Comparison of ENCODE assay signal across 9 cellular contexts in genomic region chr11:118522571-118523072, GRCh38. TPM values are rescaled to one million over a fixed set of nuclear protein-coding genes. Genes with fewer than 3 reads are reported as not detected.
DNase-seq lines count a peak whose midpoint lies in the region; ATAC-seq, FAIRE-seq and TF ChIP-seq lines count a peak whose summit lies in the region.
"Had no signal": no experiment of that assay in that cellular context is flagged by ENCODE, and none has a peak within 500 bp of the region (broad histone marks: within the 10 kb centered on the region; RNA-seq: fewer than 3 reads in every experiment).

No MANE protein-coding gene starts in this region.

- ATAC-seq in A549: peak; percentile 80 to 90; a peak in 5 of 6 replicates
- no peak for ATAC-seq in HG03521 (IDR thresholded peaks at IDR 0.05; ENCODE audit: unreplicated experiment)

- CTCF ChIA-PET in A549 (lab: Yijun Ruan, JAX): interaction anchor here (0.6 to 1.4 kb wide), 3 partner anchors 12 to 124 kb away, joined by 3 to 4 read pairs (median 4); no protein-coding TSS in a partner anchor

- WGBS in A549 (ENCODE audit: missing lambda C conversion rate): 76% methylated on average over 6 of the region's 6 CpGs

- H3K4me3 ChIP-seq in A549: no peak overlapping the region
- H3K4me3 ChIP-seq: SK-N-MC had no signal

- H3K9me3 ChIP-seq in A549: no peaks in the 10 kb centered on the region

- no peak for FAIRE-seq in A549 (lab: Jason Lieb, UNC)

- H3K27ac ChIP-seq in A549: no peak overlapping the region
- H3K27ac ChIP-seq: SK-N-MC had no signal

- TF ChIP-seq RAD21 in A549 (conservative IDR thresholded peaks at IDR 0.05 in 1 of 2, IDR thresholded peaks at IDR 0.05 in 1 of 2): peak in 1 of 2 experiments; percentile 30; a peak in 2 of 5 replicates

- H3K4me2 ChIP-seq in A549: no peak overlapping the region

- no peak for TF ChIP-seq POLR2A in A549 (IDR thresholded peaks at IDR 0.05; ENCODE audit: low read length)

- H3K4me1 ChIP-seq in A549: no peaks in the 10 kb centered on the region

- TF ChIP-seq CTCF in A549 (IDR thresholded peaks at IDR 0.05) (0 out of 3 replicates have a peak, but pooled peaks have one; percentile 7), GM12874 (IDR thresholded peaks at IDR 0.05; ENCODE audit: insufficient read depth, low read depth, low read length) (0 out of 2 replicates have a peak, but pooled peaks have one; percentile 8)

- no peak for TF ChIP-seq EP300 in A549 (IDR thresholded peaks at IDR 0.05)

- POLR2A ChIA-PET in A549 (lab: Yijun Ruan, JAX): no interaction called here

- DNase-seq in A549 (ENCODE audit: low read depth in 1 of 2, low spot score in 1 of 2) (peak in 1 of 2 experiments; percentile 42), SW480 (ENCODE audit: low spot score) (peak; percentile 56), iPS DF 19.7 (ENCODE audit: low read depth, low spot score) (peak; percentile 57), NCI-H187 (lab: John Stamatoyannopoulos, UW) (no peak)
- DNase-seq in activated CD4-positive, alpha-beta T cell treated with anti-CD3 and anti-CD28 coated beads for 1 hour: no peak
- no peak for DNase-seq in NK-92 treated with Interleukin-12 subunit alpha and Interleukin-12 subunit beta, amount 100 ng/mL, for 24 hours (lab: John Stamatoyannopoulos, UW)

TF ChIP-seq in A549, 52 proteins besides CTCF, POLR2A, EP300 and RAD21:
- TF ChIP-seq SMC3 (IDR thresholded peaks at IDR 0.05): 0 out of 3 replicates have a peak, but pooled peaks have one; percentile 6
- no peak for TF ChIP-seq ZFP36 (IDR thresholded peaks at IDR 0.05; ENCODE audit: borderline replicate concordance, partially characterized antibody)

RNA-seq across cellular contexts. Expression of gene TTC36, which starts 4.7 kb away (rescaled TPM):
- polyA plus RNA-seq in A549 (2011; rRNA removed) (not detected in 2 replicates), A549 (2017; fragmentation: RNase III; extraction: RNeasy Plus Mini Kit Qiagen cat#74134 plus additional on column Dnase treatment) (not detected in 3 replicates)
- 0.08 TPM in 1 of 2 replicates, not detected in the other for polyA plus RNA-seq in A549 (2012; cell fraction: cytosol; rRNA removed)
- 0.17 TPM in 1 of 2 replicates, not detected in the other for polyA plus RNA-seq in A549 (2012; cell fraction: nucleus; rRNA removed)
- polyA minus RNA-seq in A549 (2011; rRNA and poly(A)+ RNA removed): 0.25 TPM in 1 of 2 replicates, not detected in the other

RNA-seq across cellular contexts. Expression of gene TMEM25, which starts 8.4 kb away (rescaled TPM):
- polyA plus RNA-seq in A549 (2011; rRNA removed): 0.56 and 0.57 TPM in 2 replicates
- polyA plus RNA-seq in A549 (2012; cell fraction: cytosol; rRNA removed): 0.61 and 0.74 TPM in 2 replicates
- 1.0 and 1.3 TPM in 2 replicates for polyA plus RNA-seq in A549 (2012; cell fraction: nucleus; rRNA removed)
- polyA plus RNA-seq in A549 (2017; fragmentation: RNase III; extraction: RNeasy Plus Mini Kit Qiagen cat#74134 plus additional on column Dnase treatment): 0.58 to 0.82 TPM (median 0.75 TPM) in 3 replicates
- polyA minus RNA-seq in A549 (2011; rRNA and poly(A)+ RNA removed): 0.83 and 2.1 TPM in 2 replicates

RNA-seq across cellular contexts. Expression of gene IFT46, which starts 43.1 kb away (rescaled TPM):
- polyA plus RNA-seq in A549 (2011; rRNA removed) (34.4 and 35.3 TPM in 2 replicates), A549 (2017; fragmentation: RNase III; extraction: RNeasy Plus Mini Kit Qiagen cat#74134 plus additional on column Dnase treatment) (14.4 to 17.1 TPM (median 15.5 TPM) in 3 replicates)
- polyA plus RNA-seq in A549 (2012; cell fraction: cytosol; rRNA removed): 13.9 and 16.0 TPM in 2 replicates
- polyA plus RNA-seq in A549 (2012; cell fraction: nucleus; rRNA removed): 9.6 and 13.0 TPM in 2 replicates
- polyA minus RNA-seq in A549 (2011; rRNA and poly(A)+ RNA removed): 21.0 and 22.1 TPM in 2 replicates

RNA-seq across cellular contexts. Expression of gene ARCN1, which starts 49.6 kb away (rescaled TPM):
- polyA plus RNA-seq in A549 (2011; rRNA removed) (140 and 150 TPM in 2 replicates), A549 (2017; fragmentation: RNase III; extraction: RNeasy Plus Mini Kit Qiagen cat#74134 plus additional on column Dnase treatment) (88.7 to 93.3 TPM (median 91.0 TPM) in 3 replicates)
- polyA plus RNA-seq in A549 (2012; cell fraction: cytosol; rRNA removed): 56.4 and 62.8 TPM in 2 replicates
- polyA plus RNA-seq in A549 (2012; cell fraction: nucleus; rRNA removed): 24.5 and 25.7 TPM in 2 replicates
- 63.8 and 65.4 TPM in 2 replicates for polyA minus RNA-seq in A549 (2011; rRNA and poly(A)+ RNA removed)

Comparison
In these comparisons a context has a peak if more than half of its experiments do, and no peak if none do; other contexts are left out.
1. DNase-seq: peak in SW480 (single experiment) and iPS DF 19.7 (single experiment); none in NCI-H187 (0 of 2), activated CD4-positive, alpha-beta T cell treated with anti-CD3 and anti-CD28 coated beads for 1 hour (single experiment) and NK-92 treated with Interleukin-12 subunit alpha and Interleukin-12 subunit beta, amount 100 ng/mL, for 24 hours (single experiment).